Comparison of ENCODE assay signal across 1 cellular context in genomic region chr17:81889602-81890001, GRCh38.
TF ChIP-seq lines count a peak whose summit lies in the region.

No MANE protein-coding gene starts in this region.

TF ChIP-seq in H1, 55 proteins besides CTCF, POLR2A, EP300 and RAD21:
- TF ChIP-seq CREB1 (IDR thresholded peaks at IDR 0.05), result no peak
- no peak for TF ChIP-seq ZNF274 (IDR thresholded peaks at IDR 0.05; ENCODE audit: borderline replicate concordance, extremely low read depth, low read length)
- no peak for TF ChIP-seq CTBP2 (IDR thresholded peaks at IDR 0.05; ENCODE audit: borderline replicate concordance, insufficient read depth, insufficient read length, low read length)
